14 cellular contexts compared by ENCODE assay signal in genomic region chr1:162626733-162627132, GRCh38. TPM values are rescaled to one million over a fixed set of nuclear protein-coding genes. Genes with fewer than 3 reads are reported as not detected.
A peak's percentile ranks its signal among the peaks of the same experiment; 100 is the strongest.
DNase-seq lines count a peak whose midpoint lies in the region; ATAC-seq and TF ChIP-seq lines count a peak whose summit lies in the region.
"Had no signal": no experiment of that assay in that cellular context is flagged by ENCODE, and none has a peak within 500 bp of the region (broad histone marks: within the 10 kb centered on the region; RNA-seq: fewer than 3 reads in every experiment).

No MANE protein-coding gene starts in this region.

- H3K4me1 Mint-ChIP-seq in HFFc6 (ENCODE audit: low read depth): peaks cover 57% of the 10 kb centered on the region

- H3K27me3 Mint-ChIP-seq in HFFc6 (ENCODE audit: insufficient read depth): no peaks in the 10 kb centered on the region; the same call in 1 of the 2 replicates

- H3K4me3 Mint-ChIP-seq in HFFc6: peak overlapping the region; percentile 51
- H3K4me3 Mint-ChIP-seq: T-helper 1 cell treated with Interleukin-12 subunit alpha and Interleukin-12 subunit beta and Interleukin-4 antibody, amounts not matched to agents 30 μg/mL and 1 μg/mL, for 36 hours had no signal

- DNase-seq in HFFc6: no peak
- DNase-seq in adipocyte (ENCODE audit: low read depth): peak; percentile 26
- DNase-seq in thoracic aorta (ENCODE audit: low spot score): no peak
- DNase-seq: activated CD4-positive, alpha-beta T cell treated with anti-CD3 and anti-CD28 coated beads for 48 hours; effector memory CD4-positive, alpha-beta T cell; mammary epithelial cell; pancreas; stimulated activated CD4-positive, alpha-beta T cell treated with anti-CD3 and anti-CD28 coated beads, Interleukin-4, amount 100 ng/mL, for 24 hours; stimulated activated naive CD4-positive, alpha-beta T cell had no signal

- H3K27ac ChIP-seq in mesodermal cell (ENCODE audit: low read depth, low read length, severe bottlenecking) (peak overlapping the region; percentile 70), thoracic aorta (peak overlapping the region; percentile 51 to 55)
- H3K27ac ChIP-seq: pancreas had no signal

- ATAC-seq in thoracic aorta (ENCODE audit: insufficient number of reproducible peaks, low FRiP score, low read depth) (no peak), GM18519 (IDR thresholded peaks at IDR 0.05; ENCODE audit: low FRiP score, unreplicated experiment) (no peak), HG02973 (IDR thresholded peaks at IDR 0.05; ENCODE audit: unreplicated experiment) (no peak), HG02623 (IDR thresholded peaks at IDR 0.05; ENCODE audit: unreplicated experiment) (no peak)

- peak overlapping the region; percentile 68 for H3K4me3 ChIP-seq in adipocyte (ENCODE audit: low read length)
- no peak overlapping the region for H3K4me3 ChIP-seq in mesodermal cell (ENCODE audit: extremely low read depth, insufficient read depth, low read length, poor library complexity, severe bottlenecking)
- peak overlapping the region; percentile 62 for H3K4me3 ChIP-seq in thoracic aorta
- H3K4me3 ChIP-seq: pancreas had no signal

- H3K36me3 Mint-ChIP-seq in HFFc6 (ENCODE audit: low read depth): no peaks in the 10 kb centered on the region

- H3K9ac ChIP-seq in adipocyte (ENCODE audit: low read length): peak overlapping the region; percentile 81

- H3K27ac Mint-ChIP-seq in HFFc6: peak overlapping the region; percentile 62
- H3K27ac Mint-ChIP-seq: T-helper 1 cell treated with Interleukin-12 subunit alpha and Interleukin-12 subunit beta and Interleukin-4 antibody, amounts not matched to agents 30 μg/mL and 1 μg/mL, for 36 hours had no signal

- H3K36me3 ChIP-seq in adipocyte (ENCODE audit: control insufficient read depth, insufficient read depth, low read length, severe bottlenecking) (no peaks in the 10 kb centered on the region), mesodermal cell (ENCODE audit: control insufficient read depth, insufficient read depth, low read length) (no peaks in the 10 kb centered on the region), thoracic aorta (no peaks in the 10 kb centered on the region)
- H3K36me3 ChIP-seq: pancreas had no signal

- 43 to 60% methylated on average over 1 of the region's 2 CpGs for WGBS in mesodermal cell (ENCODE audit: insufficient coverage in 2 of 2), 2 experiments

- TF ChIP-seq CTCF in HFFc6 (IDR thresholded peaks at IDR 0.05) (no peak), thoracic aorta (IDR thresholded peaks at IDR 0.05) (no peak)

- H3K27me3 ChIP-seq in adipocyte (replicated peaks; ENCODE audit: control insufficient read depth, insufficient read depth, low read length): no peaks in the 10 kb centered on the region
- H3K27me3 ChIP-seq in thoracic aorta (replicated peaks; ENCODE audit: insufficient read depth): no peaks in the 10 kb centered on the region
- H3K27me3 ChIP-seq: pancreas had no signal

- H3K9me3 ChIP-seq in adipocyte (ENCODE audit: control insufficient read depth, low read length) (no peaks in the 10 kb centered on the region), mesodermal cell (ENCODE audit: control insufficient read depth, low read length) (no peaks in the 10 kb centered on the region), thoracic aorta (no peaks in the 10 kb centered on the region)
- H3K9me3 ChIP-seq: pancreas had no signal

- H3K9me3 Mint-ChIP-seq in HFFc6: no peaks in the 10 kb centered on the region
- H3K9me3 Mint-ChIP-seq: T-helper 1 cell treated with Interleukin-12 subunit alpha and Interleukin-12 subunit beta and Interleukin-4 antibody, amounts not matched to agents 30 μg/mL and 1 μg/mL, for 36 hours had no signal

- peaks cover 57% of the 10 kb centered on the region for H3K4me1 ChIP-seq in adipocyte (ENCODE audit: control insufficient read depth, insufficient read depth, low read length)
- H3K4me1 ChIP-seq in mesodermal cell (ENCODE audit: control insufficient read depth, insufficient read depth, low read length, poor library complexity, severe bottlenecking): peaks cover 20% of the 10 kb centered on the region
- H3K4me1 ChIP-seq in thoracic aorta (ENCODE audit: control insufficient read depth in 1 of 2, low read depth in 2 of 2): peaks cover 3 to 37% of the 10 kb centered on the region in 2 donors

RNA-seq across cellular contexts. Expression of gene DDR2, which starts 5.5 kb away (rescaled TPM):
- 100 to 1,000 TPM; 154 to 218 (median 187) TPM for total RNA-seq in HFFc6 (2021; fragmentation: NEBNext Ultra II Directional; extraction: Animal tissue kit (Norgen Biotek cat#: 25700))
- 15.9 TPM for polyA plus RNA-seq in mesodermal cell (2013, experiment 1 of 2)
- 20.7 TPM for polyA plus RNA-seq in mesodermal cell (2013, experiment 2 of 2)
- total RNA-seq in thoracic aorta: 100 to 1,000 TPM; 133 to 144 TPM
